In the genomic region with DNA sequence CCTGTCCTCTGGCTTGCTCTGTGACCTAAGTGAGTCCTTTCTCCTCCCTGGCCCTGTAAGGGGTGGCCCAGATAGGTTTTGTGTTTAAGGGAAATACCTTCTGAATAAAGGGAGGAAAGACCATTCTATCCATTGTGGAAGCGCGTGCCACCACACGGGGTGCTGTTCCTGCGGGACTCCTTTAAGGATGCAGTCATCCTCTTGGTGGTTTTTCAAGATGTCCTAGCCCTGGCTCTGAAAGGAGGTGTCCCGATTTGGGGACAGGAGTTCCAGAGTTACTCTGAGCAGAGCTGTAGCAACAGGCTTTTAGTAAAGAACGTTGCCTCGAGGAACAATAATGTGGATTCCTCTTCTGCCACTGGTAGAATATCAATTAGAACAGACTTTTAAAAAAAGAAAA, we compare ENCODE assay signal across 14 cellular contexts. TPM values are rescaled to one million over a fixed set of nuclear protein-coding genes. Genes with fewer than 3 reads are reported as not detected.
DNase-seq lines count a peak whose midpoint lies in the region; ATAC-seq and TF ChIP-seq lines count a peak whose summit lies in the region.
"Had no signal": no experiment of that assay in that cellular context is flagged by ENCODE, and none has a peak within 500 bp of the region (broad histone marks: within the 10 kb centered on the region; RNA-seq: fewer than 3 reads in every experiment).

No MANE protein-coding gene starts in this region.

- H3K4me1 ChIP-seq in neutrophil (ENCODE audit: control insufficient read depth in 1 of 2, insufficient read depth in 1 of 2, low read depth in 1 of 2, low read length in 1 of 2) = peaks cover 98% of the 10 kb centered on the region in 2 experiments

- no peaks in the 10 kb centered on the region for H3K9me3 ChIP-seq in neutrophil

- H3K9me3 Mint-ChIP-seq in activated naive CD4-positive, alpha-beta T cell treated with anti-CD3 and anti-CD28 coated beads, Interleukin-2, amount 50 U/mL, for 72 hours = no peaks in the 10 kb centered on the region
- H3K9me3 Mint-ChIP-seq: activated CD4-positive, alpha-beta T cell treated with anti-CD3 and anti-CD28 coated beads, Interleukin-2, amount 10 ng/mL, durations not matched to agents 24 days and 14 days had no signal

- no peak overlapping the region for H3K27ac Mint-ChIP-seq in activated naive CD4-positive, alpha-beta T cell treated with anti-CD3 and anti-CD28 coated beads, Interleukin-2, amount 50 U/mL, for 72 hours

- H3K4me3 ChIP-seq in AG09309 (ENCODE audit: control insufficient read depth, low read depth, low read length) = no peak overlapping the region
- no peak overlapping the region for H3K4me3 ChIP-seq in HFF-Myc (replicated peaks; ENCODE audit: low read depth, low read length)
- H3K4me3 ChIP-seq in cardiac fibroblast (replicated peaks in 1 of 2; ENCODE audit: low read depth in 2 of 2, low read length in 2 of 2) = no peak overlapping the region
- peak overlapping the region; percentile 18 to 58 for H3K4me3 ChIP-seq in neutrophil (ENCODE audit: low read depth in 1 of 2, low read length in 1 of 2)

- DNase-seq in AG09309 (ENCODE audit: low read depth) = no peak
- no peak for DNase-seq in HFF-Myc (ENCODE audit: extremely low read depth, low read depth)
- DNase-seq in cardiac fibroblast (ENCODE audit: low read depth in 2 of 2) = no peak
- DNase-seq in SHP77 (lab: John Stamatoyannopoulos, UW) = no peak
- DNase-seq in retina = no peak
- no peak for DNase-seq in activated naive CD4-positive, alpha-beta T cell treated with anti-CD3 and anti-CD28 coated beads, Interleukin-2, amount 50 U/mL, for 72 hours (ENCODE audit: low spot score in 2 of 2)
- DNase-seq: activated CD4-positive, alpha-beta T cell treated with anti-CD3 and anti-CD28 coated beads, Interleukin-2, amount 10 ng/mL, durations not matched to agents 24 days and 14 days; activated gamma-delta T cell; Kasumi-1; NCI-H1930; NK-92 treated with Interleukin-12 subunit alpha and Interleukin-12 subunit beta, amount 100 ng/mL, for 24 hours; stimulated activated CD4-positive, alpha-beta T cell treated with anti-CD3 and anti-CD28 coated beads, Interleukin-1b, Interleukin-23, amount 100 ng/mL, for 48 hours had no signal

- H3K36me3 ChIP-seq in neutrophil = peaks cover 77% of the 10 kb centered on the region

- TF ChIP-seq CTCF in AG09309 (IDR thresholded peaks at IDR 0.05; ENCODE audit: control insufficient read depth, insufficient read depth, low read depth, low read length, missing control alignments) (peak; percentile 11), HFF-Myc (IDR thresholded peaks at IDR 0.05; ENCODE audit: low read depth, low read length, missing control alignments) (peak; percentile 50), cardiac fibroblast (IDR thresholded peaks at IDR 0.05; ENCODE audit: low read depth, low read length) (peak; percentile 2), neutrophil (IDR thresholded peaks at IDR 0.05) (no peak)

- peaks cover 7 to 11% of the 10 kb centered on the region in 2 donors for H3K36me3 Mint-ChIP-seq in activated naive CD4-positive, alpha-beta T cell treated with anti-CD3 and anti-CD28 coated beads, Interleukin-2, amount 50 U/mL, for 72 hours

- ATAC-seq in activated naive CD4-positive, alpha-beta T cell treated with anti-CD3 and anti-CD28 coated beads, Interleukin-2, amount 50 U/mL, for 72 hours = no peak
- ATAC-seq in HG03196 (IDR thresholded peaks at IDR 0.05; ENCODE audit: unreplicated experiment) = no peak

- H3K27ac ChIP-seq in neutrophil = peak overlapping the region; percentile 98

- no peaks in the 10 kb centered on the region for H3K27me3 ChIP-seq in neutrophil

RNA-seq across cellular contexts. Expression of gene SLC6A6, which starts 9.6 kb away (rescaled TPM):
- total RNA-seq in activated naive CD4-positive, alpha-beta T cell treated with anti-CD3 and anti-CD28 coated beads, Interleukin-2, amount 50 U/mL, for 72 hours = 10 to 100 TPM; 52.7 to 71.9 TPM

Comparison
In these comparisons a context has a peak if more than half of its experiments do, and no peak if none do; other contexts are left out.
1. H3K4me3 ChIP-seq: peak in neutrophil (2 of 2); none in AG09309 (single experiment), HFF-Myc (single experiment) and cardiac fibroblast (0 of 2).